7 cellular contexts compared by ENCODE assay signal in genomic region chr4:53378171-53378482, GRCh38. TPM values are rescaled to one million over a fixed set of nuclear protein-coding genes. Genes with fewer than 3 reads are reported as not detected.
DNase-seq lines count a peak whose midpoint lies in the region; ATAC-seq and TF ChIP-seq lines count a peak whose summit lies in the region.

No MANE protein-coding gene starts in this region.

- H3K4me3 ChIP-seq in IMR-90 (ENCODE audit: insufficient read depth, low read depth, low read length) (peak overlapping the region; percentile 93), ectodermal cell (ENCODE audit: insufficient read depth, low read depth, low read length) (peak overlapping the region; percentile 78), ovary (peak overlapping the region; percentile 96)

- no peak for TF ChIP-seq POLR2A in IMR-90 (IDR thresholded peaks at IDR 0.05; ENCODE audit: low read depth, low read length)
- TF ChIP-seq POLR2A in ovary (IDR thresholded peaks at IDR 0.05), result no peak

- no peak overlapping the region for H4K5ac ChIP-seq in IMR-90 (ENCODE audit: low read depth, low read length)

- DNase-seq in IMR-90 (no peak), ovary (no peak), iPS-NIHi7 (ENCODE audit: extremely low spot score) (no peak), NCI-H187 (lab: John Stamatoyannopoulos, UW) (no peak)
- DNase-seq in activated CD4-positive, alpha-beta T cell treated with anti-CD3 and anti-CD28 coated beads, Interleukin-2, amount 50 U/mL, for 1 hour, result no peak

- H2BK15ac ChIP-seq in IMR-90 (ENCODE audit: low read depth, low read length), result no peak overlapping the region; the same call in 2 of the 3 replicates

- in situ Hi-C loops in IMR-90 (cut with MboI; ENCODE audit: low sequenced_read_pairs), result loop anchor here (10.0 kb wide), 2 partner anchors 353 to 1003 kb away; no protein-coding TSS in a partner anchor

- BruUV-seq in IMR-90 (replicated peaks; lab: Mats Ljungman, UMichigan), result no TSS peak

- peak; percentile 30 for ATAC-seq in GM19463 (IDR thresholded peaks at IDR 0.05; ENCODE audit: unreplicated experiment)
- ATAC-seq in IMR-90 (ENCODE audit: low read depth), result no peak

- H3K27ac ChIP-seq in IMR-90 (ENCODE audit: insufficient read depth, low read length), result peak overlapping the region; percentile 95
- peak overlapping the region; percentile 71 for H3K27ac ChIP-seq in ectodermal cell (ENCODE audit: insufficient read depth, low read depth, low read length, poor library complexity, severe bottlenecking)
- peak overlapping the region; percentile 42 to 85 for H3K27ac ChIP-seq in ovary

- H3K9ac ChIP-seq in IMR-90 (ENCODE audit: low read depth, low read length), result peak overlapping the region; percentile 93

- peak overlapping the region; percentile 93 for H2AK9ac ChIP-seq in IMR-90 (replicated peaks; ENCODE audit: low read depth, low read length, poor library complexity)

- H3K18ac ChIP-seq in IMR-90 (ENCODE audit: low read depth, low read length), result no peak overlapping the region

- H2BK120ac ChIP-seq in IMR-90 (ENCODE audit: low read depth, low read length), result 0 out of 2 replicates have a peak overlapping the region, but pooled peaks have one; percentile 12

- H4K8ac ChIP-seq in IMR-90 (ENCODE audit: low read depth in 2 of 2, low read length in 2 of 2), result peak overlapping the region; percentile 62 to 84; a peak in 3 of 4 replicates

- H3K27me3 ChIP-seq in IMR-90 (ENCODE audit: control insufficient read depth, insufficient read depth, low read length), result no peaks in the 10 kb centered on the region
- H3K27me3 ChIP-seq in ectodermal cell (ENCODE audit: control insufficient read depth, insufficient read depth, low read length, poor library complexity, severe bottlenecking), result peaks cover 13% of the 10 kb centered on the region
- no peaks in the 10 kb centered on the region for H3K27me3 ChIP-seq in ovary

- dilution Hi-C loops in IMR-90 (cut with HindIII; ENCODE audit: low sequenced_read_pairs, unreplicated experiment), result no loop called here

- TF ChIP-seq CTCF in IMR-90 (conservative IDR thresholded peaks at IDR 0.05; ENCODE audit: low read depth, low read length) (no peak), ovary (IDR thresholded peaks at IDR 0.05) (no peak)

- H2BK20ac ChIP-seq in IMR-90 (ENCODE audit: low read depth, low read length), result peak overlapping the region; percentile 46; the same call in 1 of the 2 replicates

- intact Hi-C loops in IMR-90 (cut with micrococcal nuclease) (loop anchor here (1.0 to 10.0 kb wide), 3 partner anchors 181 to 849 kb away; partner anchors contain the start of gene PDGFRA), ovary (cut with DNase I) (loop anchor here in 1 of 4 donors (10.0 kb wide), 1 partner anchor 363 kb away; no protein-coding TSS in a partner anchor)

- peaks cover under 1% of the 10 kb centered on the region for H3K36me3 ChIP-seq in IMR-90 (ENCODE audit: control insufficient read depth, insufficient read depth, low read length)
- no peaks in the 10 kb centered on the region for H3K36me3 ChIP-seq in ectodermal cell (ENCODE audit: control insufficient read depth, insufficient read depth, low read length)
- H3K36me3 ChIP-seq in ovary, result no peaks in the 10 kb centered on the region

- H3K4ac ChIP-seq in IMR-90 (ENCODE audit: low read depth, low read length), result peak overlapping the region; percentile 91

- H3K79me1 ChIP-seq in IMR-90 (ENCODE audit: low read depth in 1 of 2, low read length in 2 of 2), result peaks cover 13 to 32% of the 10 kb centered on the region in 2 experiments; a peak in 3 of 4 replicates

- no peaks in the 10 kb centered on the region for H3K9me3 ChIP-seq in IMR-90 (ENCODE audit: control insufficient read depth, insufficient read depth, low read length)
- no peaks in the 10 kb centered on the region for H3K9me3 ChIP-seq in ectodermal cell (ENCODE audit: control insufficient read depth, low read length)
- H3K9me3 ChIP-seq in ovary, result no peaks in the 10 kb centered on the region

- H4K91ac ChIP-seq in IMR-90 (ENCODE audit: insufficient read depth, low read depth, low read length), result peak overlapping the region; percentile 54

- H2AK5ac ChIP-seq in IMR-90 (ENCODE audit: low read depth, low read length), result peak overlapping the region; percentile 35; the same call in 1 of the 2 replicates

- peak overlapping the region; percentile 92 for H3K14ac ChIP-seq in IMR-90 (replicated peaks; ENCODE audit: low read depth, low read length)

- peak overlapping the region; percentile 90; the same call in 1 of the 2 replicates for H3K23ac ChIP-seq in IMR-90 (ENCODE audit: low read depth, low read length)

- no peak for TF ChIP-seq RAD21 in IMR-90 (IDR thresholded peaks at IDR 0.05; ENCODE audit: low read length)

- no peaks in the 10 kb centered on the region; the same call in 1 of the 2 replicates for H3K4me1 ChIP-seq in IMR-90 (ENCODE audit: control insufficient read depth, insufficient read depth, low read length)
- H3K4me1 ChIP-seq in ectodermal cell (ENCODE audit: control insufficient read depth, insufficient read depth, low read length), result no peaks in the 10 kb centered on the region
- peaks cover 3% of the 10 kb centered on the region for H3K4me1 ChIP-seq in ovary (ENCODE audit: insufficient read depth)

- H4K20me1 ChIP-seq in IMR-90 (ENCODE audit: insufficient read depth, low read length), result peaks cover 6% of the 10 kb centered on the region; the same call in 1 of the 2 replicates

- no peaks in the 10 kb centered on the region for H3K9me1 ChIP-seq in IMR-90 (ENCODE audit: insufficient read depth, low read length)

- peak overlapping the region; percentile 87 for H2BK5ac ChIP-seq in IMR-90 (ENCODE audit: low read depth, low read length, poor library complexity, severe bottlenecking)

- POLR2A ChIA-PET in IMR-90 (lab: Charles Lee; ENCODE audit: unreplicated experiment), result interaction anchor here (1.0 kb wide), 1 partner anchor 57 kb away, joined by 3 read pairs; no protein-coding TSS in a partner anchor

- no peak for TF ChIP-seq EP300 in ovary (IDR thresholded peaks at IDR 0.05)

- peak overlapping the region; percentile 97 for H2AFZ ChIP-seq in IMR-90 (replicated peaks; ENCODE audit: low read length, poor library complexity)

- CTCF ChIA-PET in IMR-90 (lab: Yijun Ruan, JAX), result interaction anchor here (0.6 kb wide), 1 partner anchor 139 kb away, joined by 3 read pairs; no protein-coding TSS in a partner anchor

- H3K4me2 ChIP-seq in IMR-90 (ENCODE audit: low read depth, low read length), result peak overlapping the region; percentile 72

- no CpG with 5 or more reads among the region's 10 CpGs for WGBS in IMR-90 (ENCODE audit: extremely low coverage in 2 of 2, insufficient read length in 1 of 2), 2 experiments
- 1% methylated on average over 10 of the region's 10 CpGs for WGBS in ectodermal cell, 2 experiments
- WGBS in ovary, 3 donors, result 0% methylated on average over 10 of the region's 10 CpGs

- peak overlapping the region; percentile 80 for H3K56ac ChIP-seq in IMR-90 (ENCODE audit: extremely low read depth, insufficient read depth, low read length)

TF ChIP-seq in IMR-90, 13 proteins besides CTCF, POLR2A, EP300 and RAD21 (continues in another document):
- TF ChIP-seq CEBPB (IDR thresholded peaks at IDR 0.05; ENCODE audit: low read depth, low read length) (no peak), SMC3 (IDR thresholded peaks at IDR 0.05; ENCODE audit: low read depth, low read length) (no peak), NFE2L2 (IDR thresholded peaks at IDR 0.05; ENCODE audit: low read depth, low read length) (no peak), MAZ (IDR thresholded peaks at IDR 0.05; ENCODE audit: borderline replicate concordance, low read depth, low read length) (no peak), CHD1 (IDR thresholded peaks at IDR 0.05; ENCODE audit: low read depth, low read length) (no peak), RFX5 (IDR thresholded peaks at IDR 0.05; ENCODE audit: low read depth, low read length) (no peak), RCOR1 (IDR thresholded peaks at IDR 0.05; ENCODE audit: insufficient replicate concordance, low read length) (no peak), FOS (IDR thresholded peaks at IDR 0.05; ENCODE audit: low read depth, low read length) (no peak), BHLHE40 (IDR thresholded peaks at IDR 0.05; ENCODE audit: low read depth, low read length) (no peak), USF2 (IDR thresholded peaks at IDR 0.05; ENCODE audit: low read depth, low read length) (no peak), MXI1 (IDR thresholded peaks at IDR 0.05; ENCODE audit: borderline replicate concordance, low read depth, low read length) (no peak)

RNA-seq across cellular contexts. Expression of gene FIP1L1, which starts 0.7 kb away (rescaled TPM):
- total RNA-seq in IMR-90 (2012; rRNA removed) (37.5 and 48.9 TPM in 2 replicates), ovary (10 to 100 TPM; 50.7 to 67.9 (median 66.1) TPM)
- polyA plus RNA-seq in IMR-90 (2012; rRNA removed) (28.6 and 31.1 TPM in 2 replicates), ovary (10 to 100 TPM; 50.1 to 64.4 TPM)
- polyA plus RNA-seq in IMR-90 (2012; cell fraction: cytosol; rRNA removed), result 6.6 and 12.8 TPM in 2 replicates
- polyA plus RNA-seq in IMR-90 (2012; cell fraction: nucleus; rRNA removed; ENCODE audit: low replicate concordance), result 6.9 and 47.0 TPM in 2 replicates
- 69.7 TPM for polyA plus RNA-seq in ectodermal cell (2013, experiment 1 of 4)
- 74.6 TPM for polyA plus RNA-seq in ectodermal cell (2013, experiment 2 of 4)
- 64.8 TPM for polyA plus RNA-seq in ectodermal cell (2013, experiment 3 of 4)
- polyA plus RNA-seq in ectodermal cell (2013, experiment 4 of 4), result 72.1 TPM

RNA-seq across cellular contexts. Expression of gene SCFD2, which starts 12.3 kb away (rescaled TPM):
- total RNA-seq in IMR-90 (2012; rRNA removed), result 51.9 and 62.4 TPM in 2 replicates
- polyA plus RNA-seq in IMR-90 (2012; rRNA removed), result 18.9 and 19.8 TPM in 2 replicates
- 12.1 and 13.6 TPM in 2 replicates for polyA plus RNA-seq in IMR-90 (2012; cell fraction: cytosol; rRNA removed)
- 9.8 and 11.1 TPM in 2 replicates for polyA plus RNA-seq in IMR-90 (2012; cell fraction: nucleus; rRNA removed; ENCODE audit: low replicate concordance)
- 7.9 TPM for polyA plus RNA-seq in ectodermal cell (2013, experiment 1 of 4)
- 6.6 TPM for polyA plus RNA-seq in ectodermal cell (2013, experiment 2 of 4)
- polyA plus RNA-seq in ectodermal cell (2013, experiment 3 of 4), result 5.6 TPM
- polyA plus RNA-seq in ectodermal cell (2013, experiment 4 of 4), result 5.0 TPM
- total RNA-seq in ovary, result 10 to 100 TPM; 10.1 to 42.1 (median 13.5) TPM
- 10 to 100 TPM in 1 of 2 donors, 1 to 10 TPM in 1; 5.1 to 14.3 TPM for polyA plus RNA-seq in ovary
